9 cellular contexts compared by ENCODE assay signal in the genomic region with DNA sequence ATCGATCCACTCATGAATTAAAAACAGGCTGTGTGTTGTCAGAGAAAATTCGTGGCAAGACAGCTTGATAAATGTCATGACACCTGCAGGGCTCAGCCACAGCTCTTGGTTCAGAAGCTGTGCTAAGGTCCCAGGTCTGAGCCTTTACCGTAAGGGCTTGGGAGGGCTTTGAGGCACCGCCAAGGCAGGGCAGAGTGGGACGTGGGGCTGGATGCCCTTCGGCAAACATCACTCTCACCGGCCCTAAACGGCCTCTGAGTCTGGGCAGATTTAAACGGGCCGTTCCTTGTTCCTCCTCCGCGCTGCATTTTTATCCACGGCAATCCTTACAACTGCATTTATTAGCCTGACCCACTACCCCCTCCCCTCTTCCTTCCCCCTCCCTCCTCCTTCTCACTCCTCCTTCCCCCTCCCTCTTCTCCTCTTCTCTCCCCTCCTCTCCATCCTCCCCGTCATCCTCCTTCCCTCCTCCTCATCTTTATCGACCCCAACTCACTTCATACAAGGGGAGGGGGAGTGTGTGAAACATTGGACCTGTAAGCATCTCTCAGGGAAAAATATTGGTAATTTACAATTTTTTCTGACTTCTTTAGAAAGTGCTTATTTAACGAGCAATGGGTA. TPM values are rescaled to one million over a fixed set of nuclear protein-coding genes. Genes with fewer than 3 reads are reported as not detected.
A peak's percentile ranks its signal among the peaks of the same experiment; 100 is the strongest.
DNase-seq lines count a peak whose midpoint lies in the region; ATAC-seq, FAIRE-seq and TF ChIP-seq lines count a peak whose summit lies in the region.
"Had no signal": no experiment of that assay in that cellular context is flagged by ENCODE, and none has a peak within 500 bp of the region (broad histone marks: within the 10 kb centered on the region; RNA-seq: fewer than 3 reads in every experiment).

No MANE protein-coding gene starts in this region.

- peak overlapping the region; percentile 12 for H3K9ac ChIP-seq in mesendoderm (ENCODE audit: low read length)

- H3K36me3 Mint-ChIP-seq in MCF 10A (ENCODE audit: insufficient read depth, unreplicated experiment): peaks cover 28% of the 10 kb centered on the region

- POLR2A ChIA-PET in MCF 10A (lab: Yijun Ruan, JAX): interaction anchor here (0.6 to 1.4 kb wide), 2 partner anchors 11 to 13 kb away, joined by 3 read pairs; no protein-coding TSS in a partner anchor

- H3K27me3 Mint-ChIP-seq in MCF 10A (ENCODE audit: insufficient read depth, unreplicated experiment): no peaks in the 10 kb centered on the region

- H3K56ac ChIP-seq in mesendoderm (ENCODE audit: low read length): peak overlapping the region; percentile 68

- no peak overlapping the region for H3K4me3 Mint-ChIP-seq in MCF 10A (ENCODE audit: unreplicated experiment)

- FAIRE-seq in urothelium cell line (lab: Jason Lieb, UNC): no peak

- H2BK120ac ChIP-seq in mesendoderm (ENCODE audit: low read depth, low read length): peak overlapping the region; percentile 29

- intact Hi-C loops in breast epithelium (cut with DNase I; ENCODE audit: low total_unique reads): no loop called here
- intact Hi-C loops in MCF 10A (cut with micrococcal nuclease): no loop called here
- intact Hi-C loops in uterus (cut with DNase I; ENCODE audit: low total_unique reads): no loop called here

- no peak overlapping the region for H3K4ac ChIP-seq in mesendoderm (ENCODE audit: low read depth, low read length)

- H3K4me2 ChIP-seq in mesendoderm (ENCODE audit: low read length): peak overlapping the region; percentile 8

- no peak overlapping the region for H2BK15ac ChIP-seq in mesendoderm (replicated peaks; ENCODE audit: low read depth)

- no peaks in the 10 kb centered on the region for H3K9me3 Mint-ChIP-seq in MCF 10A (ENCODE audit: unreplicated experiment)

- 23 to 32% (median 29%) methylated on average over 16 of the region's 16 CpGs for WGBS in adipose tissue, 3 donors
- WGBS in mesendoderm (ENCODE audit: extremely low coverage, insufficient coverage, low lambda C conversion rate): 83% methylated on average over 1 of the region's 16 CpGs

- H3K36me3 ChIP-seq in breast epithelium (no peaks in the 10 kb centered on the region), mesendoderm (ENCODE audit: control insufficient read depth, insufficient read depth, low read length) (no peaks in the 10 kb centered on the region), uterus (no peaks in the 10 kb centered on the region)

- H4K5ac ChIP-seq in mesendoderm (ENCODE audit: low read length): no peak overlapping the region

- H3K18ac ChIP-seq in mesendoderm (ENCODE audit: low read length): peak overlapping the region; percentile 44

- no peaks in the 10 kb centered on the region for H3K27me3 ChIP-seq in breast epithelium
- H3K27me3 ChIP-seq in mesendoderm (ENCODE audit: insufficient read depth, low read length, poor library complexity): no peaks in the 10 kb centered on the region
- no peaks in the 10 kb centered on the region for H3K27me3 ChIP-seq in uterus

- TF ChIP-seq POLR2A in breast epithelium (IDR thresholded peaks at IDR 0.05): no peak
- no peak for TF ChIP-seq POLR2A in uterus (IDR thresholded peaks at IDR 0.05)

- no peaks in the 10 kb centered on the region for H3K79me2 ChIP-seq in mesendoderm (ENCODE audit: control insufficient read depth, insufficient read depth, low read length)

- CTCF ChIA-PET in MCF 10A (lab: Yijun Ruan, JAX): no interaction called here

- H3K27ac ChIP-seq in breast epithelium: peak overlapping the region; percentile 30 to 52
- H3K27ac ChIP-seq in adipose tissue (ENCODE audit: low read depth, low read length): peak overlapping the region; percentile 26
- H3K27ac ChIP-seq in mesendoderm (ENCODE audit: low read depth, low read length): peak overlapping the region; percentile 6
- H3K27ac ChIP-seq in uterus: peak overlapping the region; percentile 90 to 97

- TF ChIP-seq CTCF in breast epithelium (IDR thresholded peaks at IDR 0.05) (no peak), MCF 10A (IDR thresholded peaks at IDR 0.05; ENCODE audit: unreplicated experiment) (no peak), uterus (IDR thresholded peaks at IDR 0.05) (no peak)

- no peak for DNase-seq in breast epithelium (ENCODE audit: low spot score in 2 of 2)
- DNase-seq in MCF 10A (ENCODE audit: unreplicated experiment): no peak
- DNase-seq in mesendoderm: peak; percentile 56
- DNase-seq in uterus: no peak
- DNase-seq in OCI-M1 (lab: John Stamatoyannopoulos, UW): no peak
- no peak for DNase-seq in urothelium cell line (ENCODE audit: low spot score)
- DNase-seq: stimulated activated CD4-positive, alpha-beta T cell treated with anti-CD3 and anti-CD28 coated beads, Interleukin-1b, Interleukin-23, amount 100 ng/mL, for 48 hours had no signal

- H3K27ac Mint-ChIP-seq in MCF 10A (ENCODE audit: low read depth, unreplicated experiment): no peak overlapping the region

- no peaks in the 10 kb centered on the region for H3K9me3 ChIP-seq in breast epithelium
- H3K9me3 ChIP-seq in uterus: no peaks in the 10 kb centered on the region

- no peaks in the 10 kb centered on the region for H3K79me1 ChIP-seq in mesendoderm (ENCODE audit: low read length)

- no peak for ATAC-seq in GM18858 (IDR thresholded peaks at IDR 0.05; ENCODE audit: unreplicated experiment)

- H2AK5ac ChIP-seq in mesendoderm (ENCODE audit: low read length): peak overlapping the region; percentile 88

- no peak overlapping the region for H3K23ac ChIP-seq in mesendoderm (ENCODE audit: low read length)

- no TSS peak for BruUV-seq in MCF 10A (replicated peaks; lab: Mats Ljungman, UMichigan)

- H3K4me3 ChIP-seq in breast epithelium (peak overlapping the region in 1 of 3 donors; percentile 35), mesendoderm (ENCODE audit: low read length) (no peak overlapping the region), uterus (no peak overlapping the region)

- H3K4me1 Mint-ChIP-seq in MCF 10A (ENCODE audit: insufficient read depth, unreplicated experiment): peaks cover 20% of the 10 kb centered on the region

- peaks cover 0 to 9% of the 10 kb centered on the region in 2 donors for H3K4me1 ChIP-seq in breast epithelium
- peaks cover 27% of the 10 kb centered on the region for H3K4me1 ChIP-seq in mesendoderm (ENCODE audit: control insufficient read depth, low read depth, low read length)
- H3K4me1 ChIP-seq in uterus: peaks cover 11 to 34% of the 10 kb centered on the region in 2 donors

- H2BK5ac ChIP-seq in mesendoderm (ENCODE audit: low read length): peak overlapping the region; percentile 78

- no peak overlapping the region for H4K8ac ChIP-seq in mesendoderm (ENCODE audit: low read depth, low read length)

RNA-seq across cellular contexts. Expression of gene MBP, which starts 33.9 kb away (rescaled TPM):
- total RNA-seq in breast epithelium (10 to 100 TPM; 27.2 to 46.2 (median 32.4) TPM), MCF 10A (2022) (31.6 and 31.7 TPM in 2 replicates), uterus (10 to 100 TPM; 12.1 to 52.2 (median 19.8) TPM)
- polyA plus RNA-seq in adipose tissue: 10 to 100 TPM in 1 of 3 donors, 1 to 10 TPM in 2; 6.6 to 14.6 (median 8.5) TPM
- polyA plus RNA-seq in mesendoderm (2013, experiment 1 of 2): 5.9 TPM
- polyA plus RNA-seq in mesendoderm (2013, experiment 2 of 2): 6.3 TPM

Comparison
In these comparisons a context has a peak if more than half of its experiments do, and no peak if none do; other contexts are left out.
1. H3K27ac ChIP-seq: peak in every context shown above with its lines; median percentile 94 in uterus; 41 in breast epithelium; 26 in adipose tissue; 6 in mesendoderm.